ENCODE assay signal across 24 cellular contexts in genomic region chr3:154098396-154098795, GRCh38. TPM values are rescaled to one million over a fixed set of nuclear protein-coding genes. Genes with fewer than 3 reads are reported as not detected.
"Had no signal": no experiment of that assay in that cellular context is flagged by ENCODE, and none has a peak within 500 bp of the region (broad histone marks: within the 10 kb centered on the region; RNA-seq: fewer than 3 reads in every experiment).

No MANE protein-coding gene starts in this region.

- H3K36me3 Mint-ChIP-seq: activated naive CD8-positive, alpha-beta T cell had no signal

- H3K27ac Mint-ChIP-seq: activated CD4-positive, alpha-beta memory T cell treated with anti-CD3 and anti-CD28 coated beads, Interleukin-2, amount 10 ng/mL, durations not matched to agents 7 days and 5 days; activated CD4-positive, alpha-beta T cell treated with anti-CD3 and anti-CD28 coated beads, Interleukin-2, amount 10 ng/mL, durations not matched to agents 24 days and 14 days; activated naive CD8-positive, alpha-beta T cell; nephron; progenitor cell of endocrine pancreas; T-helper 17 cell had no signal

- ATAC-seq: foreskin keratinocyte, T-helper 17 cell had no signal

- H3K27ac ChIP-seq: brain microvascular endothelial cell, coronary artery, foreskin keratinocyte, left ventricle myocardium inferior, spleen, testis had no signal

- H3K9me3 Mint-ChIP-seq: activated CD4-positive, alpha-beta memory T cell treated with anti-CD3 and anti-CD28 coated beads, Interleukin-2, amount 10 ng/mL, durations not matched to agents 7 days and 5 days; activated CD4-positive, alpha-beta T cell treated with anti-CD3 and anti-CD28 coated beads, Interleukin-2, amount 10 ng/mL, durations not matched to agents 24 days and 14 days; nephron had no signal

- DNase-seq: activated CD4-positive, alpha-beta memory T cell treated with anti-CD3 and anti-CD28 coated beads, Interleukin-2, amount 10 ng/mL, durations not matched to agents 7 days and 5 days; activated CD4-positive, alpha-beta T cell treated with anti-CD3 and anti-CD28 coated beads, Interleukin-2, amount 10 ng/mL, durations not matched to agents 24 days and 14 days; activated CD4-positive, CD25-positive, alpha-beta regulatory T cell treated with anti-CD3 and anti-CD28 coated beads, Interleukin-2, amount 50 U/mL, for 72 hours; activated naive CD4-positive, alpha-beta T cell treated with Interleukin-2 at 50 U/mL for 16 hours; activated T-cell treated with anti-CD3 and anti-CD28 coated beads, Interleukin-2, amount 50 U/mL, for 48 hours; brain microvascular endothelial cell; dorsolateral prefrontal cortex; effector memory CD4-positive, alpha-beta T cell; foreskin keratinocyte; glutamatergic neuron; islet precursor cell; left ventricle myocardium inferior; retina; spleen; stimulated activated naive CD4-positive, alpha-beta T cell; T-helper 17 cell; T1000; testis; transverse colon had no signal

- H3K36me3 ChIP-seq: brain microvascular endothelial cell, left ventricle myocardium inferior, spleen, transverse colon had no signal

- H3K27me3 Mint-ChIP-seq: activated CD4-positive, alpha-beta T cell treated with anti-CD3 and anti-CD28 coated beads, Interleukin-2, amount 10 ng/mL, durations not matched to agents 24 days and 14 days; activated naive CD8-positive, alpha-beta T cell; progenitor cell of endocrine pancreas had no signal

- H3K4me1 ChIP-seq: foreskin keratinocyte, left ventricle myocardium inferior, spleen, testis, transverse colon had no signal

- H3K9me3 ChIP-seq: left ventricle myocardium inferior, spleen, testis, transverse colon had no signal

- H3K4me3 ChIP-seq: coronary artery, dorsolateral prefrontal cortex, left ventricle myocardium inferior, lung, spleen, testis, transverse colon had no signal

- H3K27me3 ChIP-seq: brain microvascular endothelial cell, dorsolateral prefrontal cortex, foreskin keratinocyte, spleen, testis, transverse colon had no signal

- H3K4me3 Mint-ChIP-seq: activated CD4-positive, alpha-beta memory T cell treated with anti-CD3 and anti-CD28 coated beads, Interleukin-2, amount 10 ng/mL, durations not matched to agents 7 days and 5 days; activated CD4-positive, alpha-beta T cell treated with anti-CD3 and anti-CD28 coated beads, Interleukin-2, amount 10 ng/mL, durations not matched to agents 24 days and 14 days; activated naive CD8-positive, alpha-beta T cell; nephron; T-helper 17 cell had no signal

- H3K4me1 Mint-ChIP-seq: activated CD4-positive, alpha-beta memory T cell treated with anti-CD3 and anti-CD28 coated beads, Interleukin-2, amount 10 ng/mL, durations not matched to agents 7 days and 5 days; activated CD4-positive, alpha-beta T cell treated with anti-CD3 and anti-CD28 coated beads, Interleukin-2, amount 10 ng/mL, durations not matched to agents 24 days and 14 days; nephron had no signal

RNA-seq across cellular contexts. Expression of gene ARHGEF26, which starts 22.8 kb away (rescaled TPM):
- total RNA-seq: T-helper 17 cell had no signal
